In genomic region chr14:49306152-49306751, GRCh38 we compare ENCODE assay signal across 9 cellular contexts.
DNase-seq lines count a peak whose midpoint lies in the region; ATAC-seq and TF ChIP-seq lines count a peak whose summit lies in the region.
"Had no signal": no experiment of that assay in that cellular context is flagged by ENCODE, and none has a peak within 500 bp of the region (broad histone marks: within the 10 kb centered on the region; RNA-seq: fewer than 3 reads in every experiment).

No MANE protein-coding gene starts in this region.

- no peaks in the 10 kb centered on the region for H3K36me3 Mint-ChIP-seq in brain
- H3K36me3 Mint-ChIP-seq: naive B cell had no signal

- no peak for TF ChIP-seq POLR2A in prostate gland (IDR thresholded peaks at IDR 0.05)
- no peak for TF ChIP-seq POLR2A in lower leg skin (IDR thresholded peaks at IDR 0.05)

- peaks cover 8% of the 10 kb centered on the region for H3K27me3 Mint-ChIP-seq in brain

- in situ Hi-C loops in GM23248 (cut with MboI): no loop called here

- H3K4me1 Mint-ChIP-seq in brain: peaks cover 20% of the 10 kb centered on the region
- H3K4me1 Mint-ChIP-seq: naive B cell had no signal

- ATAC-seq in GM18517 (IDR thresholded peaks at IDR 0.05; ENCODE audit: unreplicated experiment): no peak

- H3K27me3 ChIP-seq in GM23248 (replicated peaks; ENCODE audit: insufficient read depth) (no peaks in the 10 kb centered on the region), prostate gland (replicated peaks; ENCODE audit: insufficient read depth) (no peaks in the 10 kb centered on the region)

- 0% methylated on average over 1 of the region's 1 CpG for WGBS in GM23248 (ENCODE audit: low coverage in 1 of 2, low lambda C conversion rate in 2 of 2, missing lambda C conversion rate in 2 of 2), 2 experiments
- WGBS in prostate gland: 7% methylated on average over 1 of the region's 1 CpG
- WGBS in lower leg skin, 2 donors: 2 to 4% methylated on average over 1 of the region's 1 CpG

- intact Hi-C loops in prostate gland (cut with DNase I) (no loop called here), lower leg skin (cut with DNase I; ENCODE audit: low total_unique reads) (no loop called here)

- no peak overlapping the region for H3K4me2 ChIP-seq in GM23248 (ENCODE audit: unreplicated experiment)

- no peak overlapping the region for H2AFZ ChIP-seq in GM23248

- POLR2A ChIA-PET in GM10248 (lab: Yijun Ruan, JAX): no interaction called here

- TF ChIP-seq CTCF in GM10248 (IDR thresholded peaks at IDR 0.05; ENCODE audit: control extremely low read depth, extremely low read depth, low read depth, missing control alignments) (peak; percentile 41), brain (conservative IDR thresholded peaks at IDR 0.05) (peak; percentile 69 to 76), prostate gland (IDR thresholded peaks at IDR 0.05) (peak in 3 of 4 experiments; percentile 15 to 32 (median 25)), lower leg skin (IDR thresholded peaks at IDR 0.05) (no peak)

- no peaks in the 10 kb centered on the region for H4K20me1 ChIP-seq in GM23248 (ENCODE audit: insufficient read depth)

- H3K27ac Mint-ChIP-seq in brain: no peak overlapping the region
- H3K27ac Mint-ChIP-seq: naive B cell had no signal

- peak; percentile 18 for DNase-seq in GM10248 (ENCODE audit: extremely low spot score)
- peak; percentile 35 for DNase-seq in GM23248
- peak; percentile 15 for DNase-seq in NCI-H1105 (lab: John Stamatoyannopoulos, UW)
- no peak for DNase-seq in prostate gland (ENCODE audit: low spot score)
- DNase-seq in lower leg skin (ENCODE audit: low spot score in 2 of 2): no peak
- no peak for DNase-seq in activated naive CD4-positive, alpha-beta T cell treated with anti-CD3 and anti-CD28 coated beads, Interleukin-2, amount 50 U/mL, for 16 hours
- DNase-seq: naive B cell had no signal

- H3K4me1 ChIP-seq in GM23248 (ENCODE audit: insufficient read depth) (no peaks in the 10 kb centered on the region), prostate gland (replicated peaks) (no peaks in the 10 kb centered on the region)

- H3K9me2 ChIP-seq in GM23248 (ENCODE audit: insufficient read depth): no peaks in the 10 kb centered on the region

- H3K4me3 ChIP-seq in GM23248: no peak overlapping the region
- no peak overlapping the region for H3K4me3 ChIP-seq in prostate gland
- H3K4me3 ChIP-seq in lower leg skin (ENCODE audit: low read depth, poor library complexity, severe bottlenecking): no peak overlapping the region

- H3K27ac ChIP-seq in GM23248 (no peak overlapping the region), prostate gland (no peak overlapping the region)

- no peaks in the 10 kb centered on the region for H3K79me2 ChIP-seq in GM23248 (ENCODE audit: insufficient read depth)

- H3K36me3 ChIP-seq in GM23248 (ENCODE audit: low read depth) (no peaks in the 10 kb centered on the region), prostate gland (no peaks in the 10 kb centered on the region)

- peaks cover 0 to 3% (median 0%) of the 10 kb centered on the region in 5 experiments for H3K9me3 Mint-ChIP-seq in brain
- H3K9me3 Mint-ChIP-seq: naive B cell had no signal

- H3K9me3 ChIP-seq in GM23248 (ENCODE audit: low read depth) (no peaks in the 10 kb centered on the region), prostate gland (no peaks in the 10 kb centered on the region)

- no peaks in the 10 kb centered on the region for H3F3A ChIP-seq in GM23248 (ENCODE audit: insufficient read depth)

- CTCF ChIA-PET in GM10248 (lab: Yijun Ruan, JAX): interaction anchor here (0.9 to 2.2 kb wide), 8 partner anchors 9 to 30 kb away, joined by 3 to 10 read pairs (median 3); no protein-coding TSS in a partner anchor

- no peak overlapping the region for H3K9ac ChIP-seq in GM23248

- no peak overlapping the region for H3K4me3 Mint-ChIP-seq in brain
- H3K4me3 Mint-ChIP-seq: naive B cell had no signal

Comparison
In these comparisons a context has a peak if more than half of its experiments do, and no peak if none do; other contexts are left out.
1. DNase-seq: peak in GM10248 (single experiment), GM23248 (single experiment) and NCI-H1105 (single experiment); none in prostate gland (single experiment), lower leg skin (0 of 2) and activated naive CD4-positive, alpha-beta T cell treated with anti-CD3 and anti-CD28 coated beads, Interleukin-2, amount 50 U/mL, for 16 hours (single experiment).
2. CTCF ChIP-seq: peak in GM10248 (single experiment), brain (2 of 2) and prostate gland (3 of 4); none in lower leg skin (0 of 3).